ENCODE assay signal across 29 cellular contexts in the genomic region with DNA sequence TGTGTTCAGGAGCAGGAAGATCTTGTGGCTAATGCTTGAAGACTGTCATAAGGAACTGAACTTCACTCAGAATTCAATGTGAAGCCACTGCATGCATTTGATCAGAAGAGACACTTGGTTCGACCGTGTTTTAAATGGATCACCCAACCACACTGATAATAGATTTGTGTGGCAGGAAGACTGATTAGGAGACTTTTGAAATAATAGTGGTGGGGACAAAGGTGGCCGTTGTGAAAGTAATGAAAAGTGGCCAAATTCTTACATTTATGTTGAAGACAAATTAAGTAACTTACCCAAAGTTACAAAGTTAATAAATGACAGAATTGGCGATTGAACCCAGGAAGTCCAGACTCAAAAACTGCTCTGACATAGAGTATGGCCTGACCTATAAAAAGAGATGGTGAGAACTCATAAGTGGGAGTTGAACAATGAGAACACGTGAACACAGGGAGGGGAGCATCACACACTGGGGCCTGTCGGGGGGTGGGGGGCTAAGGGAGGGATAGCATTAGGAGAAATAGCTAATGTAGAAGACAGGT.
"Had no signal": no experiment of that assay in that cellular context is flagged by ENCODE, and none has a peak within 500 bp of the region (broad histone marks: within the 10 kb centered on the region; RNA-seq: fewer than 3 reads in every experiment).

No MANE protein-coding gene starts in this region.

- H3K4me1 ChIP-seq: ascending aorta had no signal

- H3K4me3 ChIP-seq: ascending aorta had no signal

- H3K27ac ChIP-seq: ascending aorta, VCaP had no signal

- H3K36me3 ChIP-seq: ascending aorta had no signal

- ATAC-seq: activated CD8-positive, alpha-beta T cell treated with anti-CD3 and anti-CD28 coated beads for 36 hours; activated naive CD8-positive, alpha-beta T cell treated with anti-CD3 and anti-CD28 coated beads, Interleukin-2, amount 50 U/mL, for 24 hours; activated T-cell treated with anti-CD3 and anti-CD28 coated beads, Interleukin-2, amount 50 U/mL, for 4 hours; activated T-cell treated with anti-CD3 and anti-CD28 coated beads, Interleukin-2, amount 50 U/mL, for 72 hours; activated T-helper 17 cell treated with anti-CD3 and anti-CD28 coated beads, Interleukin-2, amount 50 U/mL, for 72 hours had no signal

- H3K27me3 ChIP-seq: ascending aorta had no signal

- FAIRE-seq: TTC549 had no signal

- H3K9me3 ChIP-seq: ascending aorta had no signal

- DNase-seq: activated B cell treated with CpG ODN at 0.5 μM for 24 hours; activated CD4-positive, alpha-beta memory T cell treated with anti-CD3 and anti-CD28 coated beads for 36 hours; activated CD4-positive, alpha-beta T cell treated with anti-CD3 and anti-CD28 coated beads for 4 hours; activated CD4-positive, alpha-beta T cell treated with anti-CD3 and anti-CD28 coated beads, Interleukin-2, amount 10 ng/mL, durations not matched to agents 24 days and 14 days; activated CD4-positive, alpha-beta T cell treated with anti-CD3 and anti-CD28 coated beads, Interleukin-2, amount 50 U/mL, for 1 hour; activated CD4-positive, alpha-beta T cell treated with anti-CD3 and anti-CD28 coated beads, Interleukin-2, amount 50 U/mL, for 4 hours; activated CD4-positive, CD25-positive, alpha-beta regulatory T cell treated with anti-CD3 and anti-CD28 coated beads, Interleukin-2, amount 50 U/mL, for 72 hours; activated CD8-positive, alpha-beta memory T cell treated with anti-CD3 and anti-CD28 coated beads, Interleukin-2, amount 50 U/mL, for 4 hours; activated CD8-positive, alpha-beta T cell treated with anti-CD3 and anti-CD28 coated beads for 36 hours; activated effector memory CD4-positive, alpha-beta T cell treated with anti-CD3 and anti-CD28 coated beads, Interleukin-2, amount 50 U/mL, for 16 hours; activated gamma-delta T cell treated with Interleukin-2 at 50 U/mL for 16 hours; activated naive CD4-positive, alpha-beta T cell; activated naive CD4-positive, alpha-beta T cell treated with anti-CD3 and anti-CD28 coated beads for 36 hours; activated naive CD8-positive, alpha-beta T cell treated with anti-CD3 and anti-CD28 coated beads, Interleukin-2, amount 10 ng/mL, durations not matched to agents 7 days and 5 days; activated naive CD8-positive, alpha-beta T cell treated with anti-CD3 and anti-CD28 coated beads, Interleukin-2, amount 50 U/mL, for 24 hours; activated T-cell treated with anti-CD3 and anti-CD28 coated beads for 4 hours; activated T-cell treated with anti-CD3 and anti-CD28 coated beads, Interleukin-2, amount 50 U/mL, for 1 hour; activated T-cell treated with anti-CD3 and anti-CD28 coated beads, Interleukin-2, amount 50 U/mL, for 4 hours; activated T-cell treated with anti-CD3 and anti-CD28 coated beads, Interleukin-2, amount 50 U/mL, for 72 hours; amygdala; anterior cingulate cortex; central memory CD4-positive, alpha-beta T cell; T-helper 1 cell; T-helper 2 cell; T-helper 9 cell had no signal
